Comparison of ENCODE assay signal across 5 cellular contexts in the genomic region with DNA sequence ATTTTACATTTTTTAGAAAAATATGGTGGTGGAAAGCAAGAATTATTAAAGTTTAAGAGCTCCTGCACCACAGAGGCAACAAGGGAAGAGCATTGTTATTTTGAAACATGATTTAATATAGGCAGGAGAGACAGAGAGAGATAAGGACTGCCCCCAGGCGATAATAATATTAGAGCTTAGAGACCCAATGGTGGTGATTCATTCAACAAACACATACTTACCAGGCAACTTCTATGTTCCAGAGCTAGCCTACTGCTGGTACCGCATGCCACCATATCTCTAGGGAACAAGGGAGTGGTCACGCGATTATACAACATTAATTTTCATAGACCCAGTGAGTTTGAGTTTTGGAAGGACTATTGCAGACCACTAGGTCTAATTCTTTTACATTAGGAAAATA.
"Had no signal": no experiment of that assay in that cellular context is flagged by ENCODE, and none has a peak within 500 bp of the region (broad histone marks: within the 10 kb centered on the region; RNA-seq: fewer than 3 reads in every experiment).

No MANE protein-coding gene starts in this region.

- ATAC-seq: HepG2, K562 had no signal

- H3K4me3 Mint-ChIP-seq: IgD-negative memory B cell had no signal

- DNase-seq: IMR-90 had no signal

- H3K27me3 Mint-ChIP-seq: IgD-negative memory B cell had no signal

- H3K27ac Mint-ChIP-seq: IgD-negative memory B cell had no signal

- H3K27ac ChIP-seq: HL-60 had no signal

- H3K4me1 Mint-ChIP-seq: IgD-negative memory B cell had no signal

- H3K4me3 ChIP-seq: K562 had no signal
